Comparison of ENCODE assay signal across 8 cellular contexts in genomic region chrX:110665636-110666035, GRCh38.
A peak's percentile ranks its signal among the peaks of the same experiment; 100 is the strongest.
DNase-seq lines count a peak whose midpoint lies in the region; ATAC-seq, FAIRE-seq and TF ChIP-seq lines count a peak whose summit lies in the region.

No MANE protein-coding gene starts in this region.

- no peaks in the 10 kb centered on the region for H3K27me3 Mint-ChIP-seq in endothelial cell (ENCODE audit: unreplicated experiment)
- H3K27me3 Mint-ChIP-seq in nephron progenitor cell (ENCODE audit: low read depth, poor library complexity) = no peaks in the 10 kb centered on the region
- H3K27me3 Mint-ChIP-seq in activated CD8-positive, alpha-beta memory T cell treated with anti-CD3 and anti-CD28 coated beads, Interleukin-2, amount 10 ng/mL, durations not matched to agents 7 days and 5 days = no peaks in the 10 kb centered on the region

- no peak overlapping the region for H3K4me3 ChIP-seq in A549

- FAIRE-seq in A549 (lab: Jason Lieb, UNC) = peak; percentile 46

- TF ChIP-seq CTCF in A549 (IDR thresholded peaks at IDR 0.05) (peak; percentile 28; the same call in 2 of the 3 replicates), endothelial cell (IDR thresholded peaks at IDR 0.05; ENCODE audit: unreplicated experiment) (peak; percentile 30), nephron progenitor cell (IDR thresholded peaks at IDR 0.05) (peak; percentile 58)

- ATAC-seq in A549 (peak; percentile 70 to 88; a peak in 5 of 6 replicates), HG02759 (IDR thresholded peaks at IDR 0.05; ENCODE audit: unreplicated experiment) (peak; percentile 73)
- ATAC-seq in activated CD8-positive, alpha-beta memory T cell treated with anti-CD3 and anti-CD28 coated beads, Interleukin-2, amount 10 ng/mL, durations not matched to agents 7 days and 5 days = no peak

- H3K27ac Mint-ChIP-seq in endothelial cell (ENCODE audit: unreplicated experiment) (no peak overlapping the region), nephron progenitor cell (no peak overlapping the region)
- H3K27ac Mint-ChIP-seq in activated CD8-positive, alpha-beta memory T cell treated with anti-CD3 and anti-CD28 coated beads, Interleukin-2, amount 10 ng/mL, durations not matched to agents 7 days and 5 days = no peak overlapping the region

- no peaks in the 10 kb centered on the region for H3K9me3 Mint-ChIP-seq in endothelial cell (ENCODE audit: unreplicated experiment)
- no peaks in the 10 kb centered on the region for H3K9me3 Mint-ChIP-seq in nephron progenitor cell
- no peaks in the 10 kb centered on the region for H3K9me3 Mint-ChIP-seq in activated CD8-positive, alpha-beta memory T cell treated with anti-CD3 and anti-CD28 coated beads, Interleukin-2, amount 10 ng/mL, durations not matched to agents 7 days and 5 days (ENCODE audit: low read depth)

- 13% methylated on average over 2 of the region's 2 CpGs for WGBS in A549 (ENCODE audit: missing lambda C conversion rate)

- H3K4me2 ChIP-seq in A549 = no peak overlapping the region

- H3K4me1 ChIP-seq in A549 = no peaks in the 10 kb centered on the region

- TF ChIP-seq POLR2A in A549 (IDR thresholded peaks at IDR 0.05; ENCODE audit: low read length) = no peak

- H3K4me3 Mint-ChIP-seq in endothelial cell (ENCODE audit: unreplicated experiment) (no peak overlapping the region), nephron progenitor cell (no peak overlapping the region)
- H3K4me3 Mint-ChIP-seq in activated CD8-positive, alpha-beta memory T cell treated with anti-CD3 and anti-CD28 coated beads, Interleukin-2, amount 10 ng/mL, durations not matched to agents 7 days and 5 days = no peak overlapping the region

- CTCF ChIA-PET in A549 (lab: Yijun Ruan, JAX) = interaction anchor here (0.7 to 2.0 kb wide), 3 partner anchors 19 to 213 kb away, joined by 3 to 4 read pairs (median 4); no protein-coding TSS in a partner anchor
- CTCF ChIA-PET in activated CD8-positive, alpha-beta memory T cell treated with anti-CD3 and anti-CD28 coated beads, Interleukin-2, amount 10 ng/mL, durations not matched to agents 7 days and 5 days (lab: Charles Lee) = no interaction called here

- peak; percentile 12 to 39; a peak in 2 of 5 replicates for TF ChIP-seq RAD21 in A549 (conservative IDR thresholded peaks at IDR 0.05 in 1 of 2, IDR thresholded peaks at IDR 0.05 in 1 of 2)

- no peak for TF ChIP-seq EP300 in A549 (IDR thresholded peaks at IDR 0.05)

- DNase-seq in A549 (ENCODE audit: low read depth in 1 of 2, low spot score in 1 of 2) = peak; percentile 8 to 21
- DNase-seq in ELR (ENCODE audit: low read depth) = peak; percentile 61
- DNase-seq in NOMO-1 treated with DMSO at 0.1 percent for 48 hours (lab: John Stamatoyannopoulos, UW; ENCODE audit: unreplicated experiment) = peak; percentile 10
- peak; percentile 49 for DNase-seq in endothelial cell (ENCODE audit: low spot score)
- DNase-seq in nephron progenitor cell = peak; percentile 62
- DNase-seq in NCI-H146 (lab: John Stamatoyannopoulos, UW) = no peak
- DNase-seq in activated CD8-positive, alpha-beta memory T cell treated with anti-CD3 and anti-CD28 coated beads, Interleukin-2, amount 10 ng/mL, durations not matched to agents 7 days and 5 days = no peak

- H3K27ac ChIP-seq in A549 = no peak overlapping the region

- no peaks in the 10 kb centered on the region for H3K9me3 ChIP-seq in A549

- POLR2A ChIA-PET in A549 (lab: Yijun Ruan, JAX) = no interaction called here

- H3K36me3 Mint-ChIP-seq in endothelial cell (ENCODE audit: low read depth, unreplicated experiment) (no peaks in the 10 kb centered on the region), nephron progenitor cell (ENCODE audit: low read depth) (peaks cover 6% of the 10 kb centered on the region)
- H3K36me3 Mint-ChIP-seq in activated CD8-positive, alpha-beta memory T cell treated with anti-CD3 and anti-CD28 coated beads, Interleukin-2, amount 10 ng/mL, durations not matched to agents 7 days and 5 days = no peaks in the 10 kb centered on the region

- H3K4me1 Mint-ChIP-seq in endothelial cell (ENCODE audit: unreplicated experiment) (peaks cover 3% of the 10 kb centered on the region), nephron progenitor cell (peaks cover 10% of the 10 kb centered on the region)
- H3K4me1 Mint-ChIP-seq in activated CD8-positive, alpha-beta memory T cell treated with anti-CD3 and anti-CD28 coated beads, Interleukin-2, amount 10 ng/mL, durations not matched to agents 7 days and 5 days = no peaks in the 10 kb centered on the region

TF ChIP-seq in A549, 52 proteins besides CTCF, POLR2A, EP300 and RAD21:
- TF ChIP-seq MAX (IDR thresholded peaks at IDR 0.05) = no peak
- peak; percentile 33; the same call in 2 of the 3 replicates for TF ChIP-seq SMC3 (IDR thresholded peaks at IDR 0.05)

Comparison
In these comparisons a context has a peak if more than half of its experiments do, and no peak if none do; other contexts are left out.
1. DNase-seq: peak in A549 (2 of 2), ELR (single experiment), NOMO-1 treated with DMSO at 0.1 percent for 48 hours (single experiment), endothelial cell (single experiment) and nephron progenitor cell (single experiment); none in NCI-H146 (single experiment) and activated CD8-positive, alpha-beta memory T cell treated with anti-CD3 and anti-CD28 coated beads, Interleukin-2, amount 10 ng/mL, durations not matched to agents 7 days and 5 days (single experiment).
2. Peak in every context shown above with its lines, with median percentiles within 50 percentile points of each other: CTCF ChIP-seq.